9 cellular contexts compared by ENCODE assay signal in the genomic region with DNA sequence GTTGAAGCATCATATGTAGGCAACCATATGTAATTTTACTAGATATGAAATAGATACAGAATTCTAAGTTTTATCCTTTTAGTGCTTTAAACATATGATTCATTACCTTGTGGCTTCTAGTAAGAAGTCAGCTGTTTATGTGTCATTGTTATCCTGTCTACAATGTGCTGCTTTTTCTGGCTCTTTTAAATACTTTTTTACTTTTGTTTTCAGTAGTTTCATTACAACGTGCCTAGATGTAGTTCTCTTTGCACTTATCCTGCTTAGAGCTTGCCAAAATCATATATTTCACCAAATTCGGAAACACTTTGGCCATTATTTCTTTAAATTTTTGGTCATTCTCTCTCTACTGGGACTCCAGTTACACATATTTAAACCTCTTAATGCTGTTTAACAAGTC. TPM values are rescaled to one million over a fixed set of nuclear protein-coding genes. Genes with fewer than 3 reads are reported as not detected.
A peak's percentile ranks its signal among the peaks of the same experiment; 100 is the strongest.
DNase-seq lines count a peak whose midpoint lies in the region; ATAC-seq and TF ChIP-seq lines count a peak whose summit lies in the region.
"Had no signal": no experiment of that assay in that cellular context is flagged by ENCODE, and none has a peak within 500 bp of the region (broad histone marks: within the 10 kb centered on the region; RNA-seq: fewer than 3 reads in every experiment).

No MANE protein-coding gene starts in this region.

- H3K4me1 Mint-ChIP-seq in CD4-positive, alpha-beta T cell (ENCODE audit: low read depth): peaks cover 27% of the 10 kb centered on the region
- H3K4me1 Mint-ChIP-seq in activated naive CD8-positive, alpha-beta T cell treated with anti-CD3 and anti-CD28 coated beads, Interleukin-2, amount 10 ng/mL, durations not matched to agents 7 days and 5 days: peaks cover 26% of the 10 kb centered on the region

- H3K27ac Mint-ChIP-seq in CD4-positive, alpha-beta T cell: peak overlapping the region; percentile 54
- H3K27ac Mint-ChIP-seq in activated naive CD8-positive, alpha-beta T cell treated with anti-CD3 and anti-CD28 coated beads, Interleukin-2, amount 10 ng/mL, durations not matched to agents 7 days and 5 days: no peak overlapping the region
- H3K27ac Mint-ChIP-seq: neural progenitor cell had no signal

- CTCF ChIA-PET in CD4-positive, alpha-beta T cell (lab: Charles Lee): interaction anchor here (0.6 to 2.9 kb wide), 4 partner anchors 11 to 41 kb away, joined by 3 to 16 read pairs (median 4); a partner anchor contains a TSS
- CTCF ChIA-PET in RWPE1 (lab: Yijun Ruan, JAX): interaction anchor here (0.6 to 1.1 kb wide), 2 partner anchors 153 to 468 kb away, joined by 3 read pairs; no protein-coding TSS in a partner anchor

- peak; percentile 43 for ATAC-seq in CD4-positive, alpha-beta T cell (ENCODE audit: poor library complexity)
- ATAC-seq in HG03354 (IDR thresholded peaks at IDR 0.05; ENCODE audit: poor library complexity, severe bottlenecking, unreplicated experiment) (peak; percentile 35), HG03139 (IDR thresholded peaks at IDR 0.05; ENCODE audit: unreplicated experiment) (no peak)
- ATAC-seq in activated naive CD8-positive, alpha-beta T cell treated with anti-CD3 and anti-CD28 coated beads, Interleukin-2, amount 10 ng/mL, durations not matched to agents 7 days and 5 days (ENCODE audit: low read depth): peak; percentile 33

- H3K27me3 Mint-ChIP-seq in CD4-positive, alpha-beta T cell: no peaks in the 10 kb centered on the region
- no peaks in the 10 kb centered on the region for H3K27me3 Mint-ChIP-seq in activated naive CD8-positive, alpha-beta T cell treated with anti-CD3 and anti-CD28 coated beads, Interleukin-2, amount 10 ng/mL, durations not matched to agents 7 days and 5 days

- H3K9me3 Mint-ChIP-seq in CD4-positive, alpha-beta T cell: no peaks in the 10 kb centered on the region
- H3K9me3 Mint-ChIP-seq in activated naive CD8-positive, alpha-beta T cell treated with anti-CD3 and anti-CD28 coated beads, Interleukin-2, amount 10 ng/mL, durations not matched to agents 7 days and 5 days: peaks cover 8% of the 10 kb centered on the region

- WGBS in ovary, 3 donors: 2 to 27% (median 22%) methylated on average over 2 of the region's 2 CpGs

- H3K4me3 ChIP-seq in ovary: no peak overlapping the region
- H3K4me3 ChIP-seq: neural progenitor cell had no signal

- no peak overlapping the region for H3K27ac ChIP-seq in CD4-positive, alpha-beta T cell (ENCODE audit: low read depth, low read length)
- H3K27ac ChIP-seq in ovary: no peak overlapping the region
- H3K27ac ChIP-seq in RWPE1: no peak overlapping the region
- H3K27ac ChIP-seq: neural progenitor cell had no signal

- no peak for TF ChIP-seq POLR2A in ovary (IDR thresholded peaks at IDR 0.05)

- no peaks in the 10 kb centered on the region for H3K36me3 Mint-ChIP-seq in CD4-positive, alpha-beta T cell (ENCODE audit: low read depth)
- peaks cover 6% of the 10 kb centered on the region for H3K36me3 Mint-ChIP-seq in activated naive CD8-positive, alpha-beta T cell treated with anti-CD3 and anti-CD28 coated beads, Interleukin-2, amount 10 ng/mL, durations not matched to agents 7 days and 5 days
- H3K36me3 Mint-ChIP-seq: neural progenitor cell had no signal

- POLR2A ChIA-PET in CD4-positive, alpha-beta T cell (lab: Charles Lee): interaction anchor here (1.1 to 1.5 kb wide), 3 partner anchors 12 to 16 kb away, joined by 3 to 4 read pairs (median 4); no protein-coding TSS in a partner anchor
- POLR2A ChIA-PET in activated naive CD8-positive, alpha-beta T cell treated with anti-CD3 and anti-CD28 coated beads, Interleukin-2, amount 10 ng/mL, durations not matched to agents 7 days and 5 days (lab: Charles Lee): interaction anchor here (0.6 to 1.3 kb wide), 3 partner anchors 16 to 141 kb away, joined by 3 to 7 read pairs (median 4); no protein-coding TSS in a partner anchor
- POLR2A ChIA-PET in RWPE1 (lab: Yijun Ruan, JAX; ENCODE audit: low non-redundant PET): interaction anchor here (0.6 to 0.9 kb wide), 2 partner anchors 30 to 124 kb away, joined by 3 to 7 read pairs; a partner anchor contains a TSS

- H3K36me3 ChIP-seq in ovary: no peaks in the 10 kb centered on the region
- H3K36me3 ChIP-seq: neural progenitor cell had no signal

- DNase-seq in CD4-positive, alpha-beta T cell: no peak
- no peak for DNase-seq in activated naive CD8-positive, alpha-beta T cell treated with anti-CD3 and anti-CD28 coated beads, Interleukin-2, amount 10 ng/mL, durations not matched to agents 7 days and 5 days
- DNase-seq in iris pigment epithelial cell (ENCODE audit: low read depth): peak; percentile 86
- no peak for DNase-seq in ovary
- no peak for DNase-seq in RWPE1 (ENCODE audit: low spot score)
- no peak for DNase-seq in stimulated activated CD4-positive, alpha-beta T cell treated with anti-CD3 and anti-CD28 coated beads, Interleukin-1b, Interleukin-23, amount 100 ng/mL, for 48 hours

- no peaks in the 10 kb centered on the region for H3K27me3 ChIP-seq in CD4-positive, alpha-beta T cell (ENCODE audit: control insufficient read depth, insufficient read depth, low read length)
- no peaks in the 10 kb centered on the region for H3K27me3 ChIP-seq in ovary
- H3K27me3 ChIP-seq: neural progenitor cell had no signal

- TF ChIP-seq EP300 in ovary (IDR thresholded peaks at IDR 0.05): no peak

- H3K4me1 ChIP-seq in ovary (ENCODE audit: insufficient read depth): no peaks in the 10 kb centered on the region

- TF ChIP-seq CTCF in CD4-positive, alpha-beta T cell (IDR thresholded peaks at IDR 0.05): no peak
- no peak for TF ChIP-seq CTCF in ovary (IDR thresholded peaks at IDR 0.05)
- TF ChIP-seq CTCF in RWPE1 (conservative IDR thresholded peaks at IDR 0.05; ENCODE audit: low read depth): no peak

- H3K9me3 ChIP-seq in CD4-positive, alpha-beta T cell (ENCODE audit: control insufficient read depth, low read length): no peaks in the 10 kb centered on the region
- no peaks in the 10 kb centered on the region for H3K9me3 ChIP-seq in ovary

- no peak overlapping the region for H3K4me3 Mint-ChIP-seq in CD4-positive, alpha-beta T cell
- H3K4me3 Mint-ChIP-seq in activated naive CD8-positive, alpha-beta T cell treated with anti-CD3 and anti-CD28 coated beads, Interleukin-2, amount 10 ng/mL, durations not matched to agents 7 days and 5 days: peak overlapping the region; percentile 3
- H3K4me3 Mint-ChIP-seq: neural progenitor cell had no signal

- intact Hi-C loops in CD4-positive, alpha-beta T cell (cut with DNase I, micrococcal nuclease): no loop called here
- intact Hi-C loops in ovary (cut with DNase I): no loop called here

RNA-seq across cellular contexts. Expression of a gene that starts 26.4 kb away (rescaled TPM):
- 1 to 10 TPM; 5.0 to 7.4 TPM for total RNA-seq in CD4-positive, alpha-beta T cell
- total RNA-seq in activated naive CD8-positive, alpha-beta T cell treated with anti-CD3 and anti-CD28 coated beads, Interleukin-2, amount 10 ng/mL, durations not matched to agents 7 days and 5 days: 10 to 100 TPM; 17.7 to 20.1 TPM
- 10 to 100 TPM; 21.0 to 33.6 (median 25.6) TPM for total RNA-seq in ovary
- 10 to 100 TPM; 28.5 to 30.7 TPM for polyA plus RNA-seq in ovary

RNA-seq across cellular contexts. Expression of a gene that starts 30.8 kb away (rescaled TPM):
- 10 to 100 TPM; 24.5 to 27.5 TPM for total RNA-seq in CD4-positive, alpha-beta T cell
- 10 to 100 TPM; 31.9 to 32.4 TPM for total RNA-seq in activated naive CD8-positive, alpha-beta T cell treated with anti-CD3 and anti-CD28 coated beads, Interleukin-2, amount 10 ng/mL, durations not matched to agents 7 days and 5 days
- total RNA-seq in ovary: 10 to 100 TPM; 13.9 to 32.9 (median 25.2) TPM
- polyA plus RNA-seq in ovary: 10 to 100 TPM; 23.1 to 30.0 TPM
